Comparison of ENCODE assay signal across 1 cellular context in genomic region chr1:43450251-43451070, GRCh38.
TF ChIP-seq lines count a peak whose summit lies in the region.

No MANE protein-coding gene starts in this region.

TF ChIP-seq in GM12891, 5 proteins besides CTCF, POLR2A, EP300 and RAD21:
- no peak for TF ChIP-seq PAX5 (IDR thresholded peaks at IDR 0.05; ENCODE audit: insufficient read depth, low read length, severe bottlenecking)
- no peak for TF ChIP-seq TAF1 (IDR thresholded peaks at IDR 0.05; ENCODE audit: low read depth, low read length)
- no peak for TF ChIP-seq POLR2AphosphoS5 (IDR thresholded peaks at IDR 0.05; ENCODE audit: low read depth, low read length)
- no peak for TF ChIP-seq POU2F2 (IDR thresholded peaks at IDR 0.05; ENCODE audit: low read depth, low read length)
- no peak for TF ChIP-seq SPI1 (IDR thresholded peaks at IDR 0.05; ENCODE audit: low read depth, low read length)
